Comparison of ENCODE assay signal across 8 cellular contexts in genomic region chr5:83472508-83473343, GRCh38. TPM values are rescaled to one million over a fixed set of nuclear protein-coding genes. Genes with fewer than 3 reads are reported as not detected.
A peak's percentile ranks its signal among the peaks of the same experiment; 100 is the strongest.
DNase-seq lines count a peak whose midpoint lies in the region; ATAC-seq and TF ChIP-seq lines count a peak whose summit lies in the region.

No MANE protein-coding gene starts in this region.

- H3K4me1 ChIP-seq in ectodermal cell (ENCODE audit: control insufficient read depth, insufficient read depth, low read length) (peaks cover 36% of the 10 kb centered on the region), mesendoderm (ENCODE audit: control insufficient read depth, low read depth, low read length) (peaks cover 10% of the 10 kb centered on the region)

- peak overlapping the region; percentile 59 for H3K4me3 ChIP-seq in BJ (ENCODE audit: low read depth, low read length)
- peak overlapping the region; percentile 87 for H3K4me3 ChIP-seq in SK-N-MC
- peak overlapping the region; percentile 80 for H3K4me3 ChIP-seq in ectodermal cell (ENCODE audit: insufficient read depth, low read depth, low read length)
- peak overlapping the region; percentile 44 for H3K4me3 ChIP-seq in mesendoderm (ENCODE audit: low read length)

- H2BK5ac ChIP-seq in mesendoderm (ENCODE audit: low read length), result peak overlapping the region; percentile 51

- no peak overlapping the region for H2AK5ac ChIP-seq in mesendoderm (ENCODE audit: low read length)

- peaks cover 31% of the 10 kb centered on the region for H3K4me1 Mint-ChIP-seq in type B pancreatic cell (ENCODE audit: unreplicated experiment)

- no peaks in the 10 kb centered on the region for H3K36me3 Mint-ChIP-seq in type B pancreatic cell

- POLR2A ChIA-PET in BJ (lab: Charles Lee), result no interaction called here

- H3K4ac ChIP-seq in mesendoderm (ENCODE audit: low read depth, low read length), result peak overlapping the region; percentile 84

- peak overlapping the region; percentile 69 for H3K23ac ChIP-seq in mesendoderm (ENCODE audit: low read length)

- peak overlapping the region; percentile 31 for H3K4me2 ChIP-seq in mesendoderm (ENCODE audit: low read length)

- ATAC-seq in GM18907 (IDR thresholded peaks at IDR 0.05; ENCODE audit: unreplicated experiment), result peak; percentile 51
- ATAC-seq in HG03066 (IDR thresholded peaks at IDR 0.05; ENCODE audit: low read depth, unreplicated experiment), result peak; percentile 32

- H3K9me3 Mint-ChIP-seq in type B pancreatic cell, result no peaks in the 10 kb centered on the region

- H3K4me3 Mint-ChIP-seq in type B pancreatic cell, result peak overlapping the region; percentile 99

- peaks cover 6% of the 10 kb centered on the region for H3K27me3 ChIP-seq in BJ (ENCODE audit: control insufficient read depth, insufficient read depth, low read length)
- H3K27me3 ChIP-seq in ectodermal cell (ENCODE audit: control insufficient read depth, insufficient read depth, low read length, poor library complexity, severe bottlenecking), result no peaks in the 10 kb centered on the region
- no peaks in the 10 kb centered on the region for H3K27me3 ChIP-seq in mesendoderm (ENCODE audit: insufficient read depth, low read length, poor library complexity)

- H3K9ac ChIP-seq in SK-N-MC (ENCODE audit: insufficient read length) (no peak overlapping the region), mesendoderm (ENCODE audit: low read length) (peak overlapping the region; percentile 78)

- H3K27me3 Mint-ChIP-seq in type B pancreatic cell, result peaks cover 39% of the 10 kb centered on the region

- no peak overlapping the region for H2BK120ac ChIP-seq in mesendoderm (ENCODE audit: low read depth, low read length)

- CTCF ChIA-PET in BJ (lab: Yijun Ruan, JAX), result interaction anchor here (0.6 to 1.1 kb wide), 11 partner anchors 18 to 1122 kb away, joined by 3 to 7 read pairs (median 4); no protein-coding TSS in a partner anchor

- H4K5ac ChIP-seq in mesendoderm (ENCODE audit: low read length), result no peak overlapping the region

- no peak overlapping the region for H2BK15ac ChIP-seq in mesendoderm (replicated peaks; ENCODE audit: low read depth)

- 0% methylated on average over 54 of the region's 54 CpGs for WGBS in ectodermal cell, 2 experiments
- no CpG with 5 or more reads among the region's 54 CpGs for WGBS in mesendoderm (ENCODE audit: extremely low coverage, insufficient coverage, low lambda C conversion rate)

- peaks cover 13% of the 10 kb centered on the region for H3K79me2 ChIP-seq in mesendoderm (ENCODE audit: control insufficient read depth, insufficient read depth, low read length)

- no peak for TF ChIP-seq CTCF in BJ (IDR thresholded peaks at IDR 0.05; ENCODE audit: insufficient read depth, low read depth, low read length)
- TF ChIP-seq CTCF in type B pancreatic cell (conservative IDR thresholded peaks at IDR 0.05), result no peak

- H3K9me3 ChIP-seq in SK-N-MC (ENCODE audit: low read depth, low read length), result no peaks in the 10 kb centered on the region
- H3K9me3 ChIP-seq in ectodermal cell (ENCODE audit: control insufficient read depth, low read length), result no peaks in the 10 kb centered on the region

- H4K8ac ChIP-seq in mesendoderm (ENCODE audit: low read depth, low read length), result no peak overlapping the region

- peak overlapping the region; percentile 73 for H3K56ac ChIP-seq in mesendoderm (ENCODE audit: low read length)

- H3K27ac ChIP-seq in SK-N-MC (no peak overlapping the region), ectodermal cell (ENCODE audit: insufficient read depth, low read depth, low read length, poor library complexity, severe bottlenecking) (peak overlapping the region; percentile 92), mesendoderm (ENCODE audit: low read depth, low read length) (peak overlapping the region; percentile 85)

- peak overlapping the region; percentile 82 for H3K18ac ChIP-seq in mesendoderm (ENCODE audit: low read length)

- H3K36me3 ChIP-seq in BJ (ENCODE audit: control insufficient read depth, insufficient read depth, low read length) (no peaks in the 10 kb centered on the region), SK-N-MC (ENCODE audit: insufficient read depth, low read length) (no peaks in the 10 kb centered on the region), ectodermal cell (ENCODE audit: control insufficient read depth, insufficient read depth, low read length) (no peaks in the 10 kb centered on the region), mesendoderm (ENCODE audit: control insufficient read depth, insufficient read depth, low read length) (no peaks in the 10 kb centered on the region)

- no peaks in the 10 kb centered on the region for H3K79me1 ChIP-seq in mesendoderm (ENCODE audit: low read length)

- DNase-seq in BJ (ENCODE audit: low read depth) (no peak), SK-N-MC (ENCODE audit: low read depth, low spot score) (no peak), mesendoderm (peak; percentile 64), type B pancreatic cell (ENCODE audit: extremely low spot score, unreplicated experiment) (peak; percentile 74), cerebellum (ENCODE audit: low spot score) (no peak)

- H3K27ac Mint-ChIP-seq in type B pancreatic cell, result peak overlapping the region; percentile 87

RNA-seq across cellular contexts. Expression of gene VCAN, which starts 1.2 kb away (rescaled TPM):
- polyA plus RNA-seq in BJ (2011; rRNA removed), result 22.2 and 38.0 TPM in 2 replicates
- 38.6 and 52.2 TPM in 2 replicates for polyA minus RNA-seq in BJ (2011; rRNA and poly(A)+ RNA removed)
- polyA plus RNA-seq in ectodermal cell (2013, experiment 1 of 4), result 94.5 TPM
- 84.8 TPM for polyA plus RNA-seq in ectodermal cell (2013, experiment 2 of 4)
- polyA plus RNA-seq in ectodermal cell (2013, experiment 3 of 4), result 78.8 TPM
- 86.4 TPM for polyA plus RNA-seq in ectodermal cell (2013, experiment 4 of 4)
- 115 TPM for polyA plus RNA-seq in mesendoderm (2013, experiment 1 of 2)
- 116 TPM for polyA plus RNA-seq in mesendoderm (2013, experiment 2 of 2)
- total RNA-seq in type B pancreatic cell (ENCODE audit: low replicate concordance), result 106 and 341 TPM in 2 replicates
- 504 TPM for total RNA-seq in cerebellum

Comparison
In these comparisons a context has a peak if more than half of its experiments do, and no peak if none do; other contexts are left out.
1. DNase-seq: peak in mesendoderm (single experiment) and type B pancreatic cell (single experiment); none in BJ (single experiment), SK-N-MC (single experiment) and cerebellum (single experiment).
2. Peak in every context shown above with its lines, with median percentiles within 50 percentile points of each other: H3K4me3 ChIP-seq.